17 cellular contexts compared by ENCODE assay signal in genomic region chr9:70494221-70494620, GRCh38.
DNase-seq lines count a peak whose midpoint lies in the region; ATAC-seq and TF ChIP-seq lines count a peak whose summit lies in the region.
"Had no signal": no experiment of that assay in that cellular context is flagged by ENCODE, and none has a peak within 500 bp of the region (broad histone marks: within the 10 kb centered on the region; RNA-seq: fewer than 3 reads in every experiment).

No MANE protein-coding gene starts in this region.

- POLR2A ChIA-PET in CD4-positive, alpha-beta T cell (lab: Charles Lee), result no interaction called here

- H3K27me3 Mint-ChIP-seq in endothelial cell (ENCODE audit: unreplicated experiment), result peaks cover 5% of the 10 kb centered on the region
- no peaks in the 10 kb centered on the region for H3K27me3 Mint-ChIP-seq in CD4-positive, alpha-beta T cell
- H3K27me3 Mint-ChIP-seq: type B pancreatic cell had no signal

- H3K4me1 ChIP-seq in parathyroid adenoma, result peaks cover 2% of the 10 kb centered on the region

- peak overlapping the region; percentile 59 for H3K27ac ChIP-seq in parathyroid adenoma
- no peak overlapping the region for H3K27ac ChIP-seq in CD4-positive, alpha-beta T cell (ENCODE audit: low read depth, low read length)
- H3K27ac ChIP-seq: PC-9 had no signal

- no peak overlapping the region for H2AFZ ChIP-seq in parathyroid adenoma
- H2AFZ ChIP-seq: PC-9 had no signal

- no peaks in the 10 kb centered on the region for H3K9me3 ChIP-seq in parathyroid adenoma (ENCODE audit: control insufficient read depth, low read length)
- H3K9me3 ChIP-seq in CD4-positive, alpha-beta T cell (ENCODE audit: control insufficient read depth, low read length), result no peaks in the 10 kb centered on the region

- peak overlapping the region; percentile 79 for H3K27ac Mint-ChIP-seq in endothelial cell (ENCODE audit: unreplicated experiment)
- no peak overlapping the region for H3K27ac Mint-ChIP-seq in CD4-positive, alpha-beta T cell
- H3K27ac Mint-ChIP-seq: type B pancreatic cell had no signal

- no peaks in the 10 kb centered on the region for H3K36me3 Mint-ChIP-seq in endothelial cell (ENCODE audit: low read depth, unreplicated experiment)
- no peaks in the 10 kb centered on the region for H3K36me3 Mint-ChIP-seq in CD4-positive, alpha-beta T cell (ENCODE audit: low read depth)
- H3K36me3 Mint-ChIP-seq: type B pancreatic cell had no signal

- ATAC-seq in CD4-positive, alpha-beta T cell (ENCODE audit: poor library complexity), result no peak
- ATAC-seq in HG02623 (IDR thresholded peaks at IDR 0.05; ENCODE audit: unreplicated experiment), result no peak

- H3K4me3 ChIP-seq in parathyroid adenoma (ENCODE audit: low read depth, low read length), result no peak overlapping the region
- H3K4me3 ChIP-seq: lung, PC-9 had no signal

- H3K9ac ChIP-seq in parathyroid adenoma, result no peak overlapping the region

- H3K4me3 Mint-ChIP-seq in endothelial cell (ENCODE audit: unreplicated experiment), result peak overlapping the region; percentile 14
- no peak overlapping the region for H3K4me3 Mint-ChIP-seq in CD4-positive, alpha-beta T cell
- H3K4me3 Mint-ChIP-seq: type B pancreatic cell had no signal

- peaks cover 46% of the 10 kb centered on the region for H3K4me1 Mint-ChIP-seq in endothelial cell (ENCODE audit: unreplicated experiment)
- H3K4me1 Mint-ChIP-seq in CD4-positive, alpha-beta T cell (ENCODE audit: low read depth), result peaks cover 24% of the 10 kb centered on the region

- no peak overlapping the region for H3K4me2 ChIP-seq in parathyroid adenoma (ENCODE audit: low read length)
- H3K4me2 ChIP-seq: PC-9 had no signal

- intact Hi-C loops in CD4-positive, alpha-beta T cell (cut with DNase I, micrococcal nuclease), result no loop called here

- H3K27me3 ChIP-seq in parathyroid adenoma (ENCODE audit: control insufficient read depth, insufficient read depth, low read length), result no peaks in the 10 kb centered on the region
- H3K27me3 ChIP-seq in CD4-positive, alpha-beta T cell (ENCODE audit: control insufficient read depth, insufficient read depth, low read length), result no peaks in the 10 kb centered on the region

- CTCF ChIA-PET in CD4-positive, alpha-beta T cell (lab: Charles Lee), result no interaction called here

- peak; percentile 46 for DNase-seq in AML-193 (lab: John Stamatoyannopoulos, UW)
- peak; percentile 32 for DNase-seq in MV-4-11 (lab: John Stamatoyannopoulos, UW)
- no peak for DNase-seq in endothelial cell (ENCODE audit: low spot score)
- no peak for DNase-seq in AG08396 (ENCODE audit: low spot score)
- DNase-seq in 8988T, result no peak
- no peak for DNase-seq in CD4-positive, alpha-beta T cell
- DNase-seq: activated naive CD4-positive, alpha-beta T cell; COR-L47; naive thymus-derived CD4-positive, alpha-beta T cell; NCI-H187 treated with DMSO at 0.1 percent for 48 hours; NCI-H510A; PC-9; T-helper 9 cell had no signal

- H3K9me3 Mint-ChIP-seq in endothelial cell (ENCODE audit: unreplicated experiment), result no peaks in the 10 kb centered on the region
- no peaks in the 10 kb centered on the region for H3K9me3 Mint-ChIP-seq in CD4-positive, alpha-beta T cell

- no peaks in the 10 kb centered on the region for H3K79me2 ChIP-seq in parathyroid adenoma

- H3K36me3 ChIP-seq in parathyroid adenoma (ENCODE audit: control insufficient read depth, insufficient read depth, low read length), result no peaks in the 10 kb centered on the region

- TF ChIP-seq CTCF in endothelial cell (IDR thresholded peaks at IDR 0.05; ENCODE audit: unreplicated experiment) (no peak), parathyroid adenoma (IDR thresholded peaks at IDR 0.05) (no peak)
- no peak for TF ChIP-seq CTCF in CD4-positive, alpha-beta T cell (IDR thresholded peaks at IDR 0.05)

Comparison
In these comparisons a context has a peak if more than half of its experiments do, and no peak if none do; other contexts are left out.
1. DNase-seq: peak in AML-193 (2 of 2) and MV-4-11 (single experiment); none in endothelial cell (single experiment), AG08396 (single experiment), 8988T (single experiment) and CD4-positive, alpha-beta T cell (0 of 10).